22 cellular contexts compared by ENCODE assay signal in the genomic region with DNA sequence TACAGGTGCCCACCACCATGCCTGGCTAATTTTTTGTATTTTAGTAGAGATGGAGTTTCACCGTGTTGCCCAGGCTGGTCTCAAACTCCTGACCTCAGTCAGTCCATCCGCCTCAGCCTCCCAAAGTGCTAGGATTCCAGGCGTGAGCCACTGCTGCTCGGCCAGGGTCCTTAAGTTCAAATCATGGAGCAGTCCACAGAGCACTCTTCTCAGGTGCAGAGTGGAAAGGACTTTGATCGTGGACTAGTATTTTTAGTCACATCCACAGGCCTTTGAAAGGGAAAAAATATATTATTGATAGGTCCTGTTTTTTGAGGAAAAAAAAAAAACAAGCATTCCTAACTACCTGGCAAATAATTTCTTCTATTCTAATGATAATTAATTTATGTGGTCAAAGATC.
"Had no signal": no experiment of that assay in that cellular context is flagged by ENCODE, and none has a peak within 500 bp of the region (broad histone marks: within the 10 kb centered on the region; RNA-seq: fewer than 3 reads in every experiment).

No MANE protein-coding gene starts in this region.

- H3K36me3 ChIP-seq: esophagus squamous epithelium, gastrocnemius medialis, heart right ventricle, left ventricle myocardium inferior, lower lobe of right lung had no signal

- H3K27ac ChIP-seq: coronary artery, esophagus squamous epithelium, gastrocnemius medialis, heart right ventricle, left ventricle myocardium inferior, lower lobe of right lung had no signal

- H3K27me3 ChIP-seq: dorsolateral prefrontal cortex, esophagus squamous epithelium, gastrocnemius medialis, heart right ventricle had no signal

- ATAC-seq: gastrocnemius medialis, heart right ventricle, left cardiac atrium, lower lobe of right lung, mucosa of descending colon had no signal

- DNase-seq: dermis blood vessel endothelial cell; dorsolateral prefrontal cortex; effector CD4-positive, alpha-beta T cell; effector memory CD4-positive, alpha-beta T cell; esophagus squamous epithelium; foreskin fibroblast; foreskin melanocyte; gastrocnemius medialis; glutamatergic neuron; heart right ventricle; hippocampal formation; left cardiac atrium; left ventricle myocardium inferior; lower lobe of right lung; mesenchymal stem cell; mucosa of descending colon; naive B cell had no signal

- H3K9me3 ChIP-seq: esophagus squamous epithelium, gastrocnemius medialis, left ventricle myocardium inferior, lower lobe of right lung, mucosa of descending colon had no signal

- H3K4me3 ChIP-seq: coronary artery, dorsolateral prefrontal cortex, esophagus squamous epithelium, gastrocnemius medialis, heart right ventricle, left ventricle myocardium inferior, lower lobe of right lung, mucosa of descending colon had no signal

- FAIRE-seq: colon, endothelial cell of umbilical vein, islet of Langerhans, keratinocyte had no signal
